In the genomic region with DNA sequence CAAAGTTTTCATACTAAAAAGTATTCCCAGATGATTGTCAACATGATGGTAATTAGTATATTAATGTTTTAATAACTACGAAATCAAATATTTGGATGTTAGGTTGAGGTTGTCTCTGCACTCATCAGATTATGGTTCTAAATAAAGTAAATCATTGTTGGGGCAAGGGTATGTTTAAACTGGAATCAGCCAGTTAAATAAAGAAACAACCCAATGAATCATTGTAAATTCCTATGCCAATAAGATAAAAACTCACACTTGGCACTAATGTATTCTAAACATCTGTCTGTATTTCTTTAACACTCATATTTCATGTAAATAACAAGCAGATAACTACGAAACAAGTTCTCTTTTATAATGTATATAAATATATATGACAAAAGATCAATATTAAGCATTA, we compare ENCODE assay signal across 27 cellular contexts.
"Had no signal": no experiment of that assay in that cellular context is flagged by ENCODE, and none has a peak within 500 bp of the region (broad histone marks: within the 10 kb centered on the region; RNA-seq: fewer than 3 reads in every experiment).

No MANE protein-coding gene starts in this region.

- H3K4me2 ChIP-seq: KMS-11 had no signal

- H3K4me3 Mint-ChIP-seq: activated CD8-positive, alpha-beta memory T cell treated with anti-CD3 and anti-CD28 coated beads, Interleukin-2, amount 10 ng/mL, durations not matched to agents 7 days and 5 days; activated naive CD4-positive, alpha-beta T cell treated with anti-CD3 and anti-CD28 coated beads for 36 hours; activated naive CD8-positive, alpha-beta T cell; activated T-cell treated with anti-CD3 and anti-CD28 coated beads, Interleukin-2, amount 50 U/mL, for 24 hours; activated T-helper 1 cell treated with anti-CD3 and anti-CD28 coated beads, Interleukin-12 subunit alpha, Interleukin-12 subunit beta, Interleukin-2, Interleukin-4 antibody, amounts not matched to agents 30 ng/mL and 10 ng/mL and 1 ng/mL, durations not matched to agents 14 hours and 24 hours and 36 hours; WTC11 had no signal

- H3K9me3 Mint-ChIP-seq: activated naive CD4-positive, alpha-beta T cell treated with anti-CD3 and anti-CD28 coated beads for 36 hours; activated T-cell treated with anti-CD3 and anti-CD28 coated beads, Interleukin-2, amount 50 U/mL, for 24 hours had no signal

- H3K27ac Mint-ChIP-seq: activated CD8-positive, alpha-beta memory T cell treated with anti-CD3 and anti-CD28 coated beads, Interleukin-2, amount 10 ng/mL, durations not matched to agents 7 days and 5 days; activated naive CD4-positive, alpha-beta T cell treated with anti-CD3 and anti-CD28 coated beads for 36 hours; activated naive CD8-positive, alpha-beta T cell; activated T-cell treated with anti-CD3 and anti-CD28 coated beads, Interleukin-2, amount 50 U/mL, for 24 hours; activated T-helper 1 cell treated with anti-CD3 and anti-CD28 coated beads, Interleukin-12 subunit alpha, Interleukin-12 subunit beta, Interleukin-2, Interleukin-4 antibody, amounts not matched to agents 30 ng/mL and 10 ng/mL and 1 ng/mL, durations not matched to agents 14 hours and 24 hours and 36 hours; WTC11 had no signal

- H3K4me3 ChIP-seq: MG63, Peyer's patch, SJSA1 had no signal

- ATAC-seq: activated CD8-positive, alpha-beta memory T cell treated with anti-CD3 and anti-CD28 coated beads, Interleukin-2, amount 10 ng/mL, durations not matched to agents 7 days and 5 days; HepG2; SK-N-SH treated with all-trans-retinoic acid at 6 μM for 48 hours; WTC11 had no signal

- H3K9ac ChIP-seq: KMS-11 had no signal

- H3K4me1 ChIP-seq: Peyer's patch had no signal

- H3K27me3 ChIP-seq: brain microvascular endothelial cell, MG63, Peyer's patch, SJSA1 had no signal

- H3K27me3 Mint-ChIP-seq: activated CD8-positive, alpha-beta memory T cell treated with anti-CD3 and anti-CD28 coated beads, Interleukin-2, amount 10 ng/mL, durations not matched to agents 7 days and 5 days; activated naive CD8-positive, alpha-beta T cell; activated T-cell treated with anti-CD3 and anti-CD28 coated beads, Interleukin-2, amount 50 U/mL, for 24 hours had no signal

- H3K9me3 ChIP-seq: MG63, Peyer's patch, SJSA1 had no signal

- H3K27ac ChIP-seq: brain microvascular endothelial cell, KMS-11, Peyer's patch, SJSA1 had no signal

- H3K4me1 Mint-ChIP-seq: activated CD8-positive, alpha-beta memory T cell treated with anti-CD3 and anti-CD28 coated beads, Interleukin-2, amount 10 ng/mL, durations not matched to agents 7 days and 5 days had no signal

- FAIRE-seq: HepG2 had no signal

- DNase-seq: activated CD4-positive, alpha-beta T cell treated with anti-CD3 and anti-CD28 coated beads for 48 hours; activated CD4-positive, alpha-beta T cell treated with anti-CD3 and anti-CD28 coated beads, Interleukin-2, amount 50 U/mL, for 48 hours; activated CD4-positive, CD25-positive, alpha-beta regulatory T cell treated with anti-CD3 and anti-CD28 coated beads, Interleukin-2, amount 50 U/mL, for 72 hours; activated CD8-positive, alpha-beta memory T cell treated with anti-CD3 and anti-CD28 coated beads, Interleukin-2, amount 10 ng/mL, durations not matched to agents 7 days and 5 days; activated effector memory CD4-positive, alpha-beta T cell treated with Interleukin-2 at 50 U/mL for 16 hours; activated naive CD4-positive, alpha-beta T cell treated with anti-CD3 and anti-CD28 coated beads for 36 hours; activated T-cell treated with anti-CD3 and anti-CD28 coated beads, Interleukin-2, amount 50 U/mL, for 24 hours; brain microvascular endothelial cell; MG63; MV-4-11; NCI-H1092 treated with DMSO at 0.1 percent for 48 hours; NCI-H1436; NCI-H1694 treated with DMSO at 0.1 percent for 48 hours; NCI-H2081; NCI-H510A treated with DMSO at 0.1 percent for 48 hours; NCI-H69; NK-92 treated with Interleukin-12 subunit alpha and Interleukin-12 subunit beta, amount 100 ng/mL, for 24 hours; Peyer's patch; SHP77; SW 1271 had no signal

- H3K36me3 ChIP-seq: brain microvascular endothelial cell, MG63, Peyer's patch, SJSA1 had no signal
